38 cellular contexts compared by ENCODE assay signal in genomic region chr12:54650884-54651283, GRCh38. TPM values are rescaled to one million over a fixed set of nuclear protein-coding genes. Genes with fewer than 3 reads are reported as not detected.
"Had no signal": no experiment of that assay in that cellular context is flagged by ENCODE, and none has a peak within 500 bp of the region (broad histone marks: within the 10 kb centered on the region; RNA-seq: fewer than 3 reads in every experiment).

No MANE protein-coding gene starts in this region.

- FAIRE-seq: astrocyte, TTC549 had no signal

- H3K4me1 ChIP-seq: adrenal gland, body of pancreas, breast epithelium had no signal

- H3K4me3 ChIP-seq: adrenal gland, body of pancreas, breast epithelium had no signal

- H3K27me3 ChIP-seq: adrenal gland, body of pancreas, brain microvascular endothelial cell, breast epithelium had no signal

- DNase-seq: activated B cell treated with CpG ODN at 0.5 μM for 24 hours; activated CD4-positive, alpha-beta memory T cell treated with anti-CD3 and anti-CD28 coated beads for 36 hours; activated CD4-positive, alpha-beta T cell treated with anti-CD3 and anti-CD28 coated beads for 4 hours; activated CD4-positive, alpha-beta T cell treated with anti-CD3 and anti-CD28 coated beads, Interleukin-2, amount 10 ng/mL, durations not matched to agents 24 days and 14 days; activated CD4-positive, alpha-beta T cell treated with anti-CD3 and anti-CD28 coated beads, Interleukin-2, amount 50 U/mL, for 1 hour; activated CD4-positive, alpha-beta T cell treated with anti-CD3 and anti-CD28 coated beads, Interleukin-2, amount 50 U/mL, for 4 hours; activated CD4-positive, CD25-positive, alpha-beta regulatory T cell treated with anti-CD3 and anti-CD28 coated beads, Interleukin-2, amount 50 U/mL, for 72 hours; activated CD8-positive, alpha-beta memory T cell treated with anti-CD3 and anti-CD28 coated beads, Interleukin-2, amount 50 U/mL, for 4 hours; activated CD8-positive, alpha-beta T cell treated with anti-CD3 and anti-CD28 coated beads for 36 hours; activated effector memory CD4-positive, alpha-beta T cell treated with anti-CD3 and anti-CD28 coated beads, Interleukin-2, amount 50 U/mL, for 16 hours; activated gamma-delta T cell treated with Interleukin-2 at 50 U/mL for 16 hours; activated naive CD4-positive, alpha-beta T cell; activated naive CD4-positive, alpha-beta T cell treated with anti-CD3 and anti-CD28 coated beads for 36 hours; activated naive CD4-positive, alpha-beta T cell treated with anti-CD3 and anti-CD28 coated beads, Interleukin-2, amount 50 U/mL, for 16 hours; activated naive CD8-positive, alpha-beta T cell treated with anti-CD3 and anti-CD28 coated beads for 36 hours; activated T-cell treated with anti-CD3 and anti-CD28 coated beads for 4 hours; activated T-cell treated with anti-CD3 and anti-CD28 coated beads, Interleukin-2, amount 50 U/mL, for 1 hour; activated T-cell treated with anti-CD3 and anti-CD28 coated beads, Interleukin-2, amount 50 U/mL, for 4 hours; activated T-cell treated with anti-CD3 and anti-CD28 coated beads, Interleukin-2, amount 50 U/mL, for 72 hours; adrenal gland; amniotic stem cell; aorta; body of pancreas; brain microvascular endothelial cell; central memory CD4-positive, alpha-beta T cell; T-helper 1 cell; T-helper 2 cell; T-helper 9 cell had no signal

- ATAC-seq: activated CD8-positive, alpha-beta T cell treated with anti-CD3 and anti-CD28 coated beads for 36 hours; activated T-cell treated with anti-CD3 and anti-CD28 coated beads, Interleukin-2, amount 50 U/mL, for 4 hours; activated T-cell treated with anti-CD3 and anti-CD28 coated beads, Interleukin-2, amount 50 U/mL, for 72 hours; body of pancreas had no signal

- H3K36me3 ChIP-seq: adrenal gland, brain microvascular endothelial cell, breast epithelium had no signal

- H3K9me3 ChIP-seq: adrenal gland, body of pancreas, breast epithelium had no signal

- H3K27ac ChIP-seq: adrenal gland, body of pancreas, brain microvascular endothelial cell, breast epithelium, VCaP had no signal

RNA-seq across cellular contexts. Expression of gene DCD, which starts 2.7 kb away (rescaled TPM):
- total RNA-seq: activated B cell treated with CpG ODN at 0.5 μM for 24 hours; activated CD4-positive, alpha-beta memory T cell treated with anti-CD3 and anti-CD28 coated beads for 36 hours; activated CD4-positive, alpha-beta T cell treated with anti-CD3 and anti-CD28 coated beads, Interleukin-2, amount 10 ng/mL, durations not matched to agents 24 days and 14 days; activated CD8-positive, alpha-beta memory T cell treated with anti-CD3 and anti-CD28 coated beads for 36 hours; activated CD8-positive, alpha-beta T cell treated with anti-CD3 and anti-CD28 coated beads for 36 hours; activated naive CD4-positive, alpha-beta T cell treated with anti-CD3 and anti-CD28 coated beads for 36 hours; activated naive CD4-positive, alpha-beta T cell treated with anti-CD3 and anti-CD28 coated beads, Interleukin-2, amount 50 U/mL, for 72 hours; activated naive CD8-positive, alpha-beta T cell treated with anti-CD3 and anti-CD28 coated beads for 36 hours; activated T-cell treated with anti-CD3 and anti-CD28 coated beads, Interleukin-2, amount 50 U/mL, for 4 hours; activated T-cell treated with anti-CD3 and anti-CD28 coated beads, Interleukin-2, amount 50 U/mL, for 72 hours; activated T-helper 1 cell treated with anti-CD3 and anti-CD28 coated beads, Interleukin-12 subunit alpha, Interleukin-12 subunit beta, Interleukin-2, Interleukin-4 antibody, amounts not matched to agents 30 ng/mL and 10 ng/mL and 1 ng/mL, durations not matched to agents 14 hours and 24 hours and 36 hours; activated T-helper 17 cell treated with anti-CD3 and anti-CD28 coated beads, Interleukin-2, amount 50 U/mL, for 72 hours; adrenal gland; aorta; astrocyte; body of pancreas; breast epithelium; cardiac septum; cerebellum had no signal
- polyA plus RNA-seq: adrenal gland, aorta had no signal

RNA-seq across cellular contexts. Expression of gene LACRT, which starts 16.2 kb away (rescaled TPM):
- total RNA-seq: activated B cell treated with CpG ODN at 0.5 μM for 24 hours; activated CD4-positive, alpha-beta memory T cell treated with anti-CD3 and anti-CD28 coated beads for 36 hours; activated CD4-positive, alpha-beta T cell treated with anti-CD3 and anti-CD28 coated beads, Interleukin-2, amount 10 ng/mL, durations not matched to agents 24 days and 14 days; activated CD8-positive, alpha-beta memory T cell treated with anti-CD3 and anti-CD28 coated beads for 36 hours; activated CD8-positive, alpha-beta T cell treated with anti-CD3 and anti-CD28 coated beads for 36 hours; activated naive CD4-positive, alpha-beta T cell treated with anti-CD3 and anti-CD28 coated beads for 36 hours; activated naive CD4-positive, alpha-beta T cell treated with anti-CD3 and anti-CD28 coated beads, Interleukin-2, amount 50 U/mL, for 72 hours; activated naive CD8-positive, alpha-beta T cell treated with anti-CD3 and anti-CD28 coated beads for 36 hours; activated T-cell treated with anti-CD3 and anti-CD28 coated beads, Interleukin-2, amount 50 U/mL, for 4 hours; activated T-cell treated with anti-CD3 and anti-CD28 coated beads, Interleukin-2, amount 50 U/mL, for 72 hours; activated T-helper 1 cell treated with anti-CD3 and anti-CD28 coated beads, Interleukin-12 subunit alpha, Interleukin-12 subunit beta, Interleukin-2, Interleukin-4 antibody, amounts not matched to agents 30 ng/mL and 10 ng/mL and 1 ng/mL, durations not matched to agents 14 hours and 24 hours and 36 hours; activated T-helper 17 cell treated with anti-CD3 and anti-CD28 coated beads, Interleukin-2, amount 50 U/mL, for 72 hours; adrenal gland; aorta; astrocyte; body of pancreas; breast epithelium; cardiac septum; cerebellum had no signal
- polyA plus RNA-seq: adrenal gland, aorta had no signal
